In the genomic region with DNA sequence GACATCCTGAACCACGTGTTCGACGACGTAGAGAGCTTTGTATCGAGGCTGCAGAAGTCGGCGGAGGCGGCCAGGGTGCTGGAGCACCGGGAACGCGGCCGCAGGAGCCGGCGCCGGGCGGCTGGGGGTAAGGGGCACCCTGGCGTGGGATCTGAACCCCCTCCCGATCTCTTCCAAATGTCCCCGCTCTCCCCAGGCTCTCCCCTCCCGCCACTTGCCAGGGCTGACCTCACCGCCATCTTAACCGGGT, we compare ENCODE assay signal across 8 cellular contexts. TPM values are rescaled to one million over a fixed set of nuclear protein-coding genes. Genes with fewer than 3 reads are reported as not detected.
A peak's percentile ranks its signal among the peaks of the same experiment; 100 is the strongest.
DNase-seq lines count a peak whose midpoint lies in the region; ATAC-seq and TF ChIP-seq lines count a peak whose summit lies in the region.

No MANE protein-coding gene starts in this region.

- TF ChIP-seq POLR2A in adrenal gland (IDR thresholded peaks at IDR 0.05) = no peak

- TF ChIP-seq CTCF in kidney epithelial cell (IDR thresholded peaks at IDR 0.05; ENCODE audit: insufficient read depth, low read length, poor library complexity, severe bottlenecking) = no peak
- TF ChIP-seq CTCF in adrenal gland (IDR thresholded peaks at IDR 0.05) = no peak

- peak overlapping the region; percentile 14 for H3K4me3 ChIP-seq in kidney epithelial cell (ENCODE audit: low read depth, low read length)
- H3K4me3 ChIP-seq in thymus (ENCODE audit: low read length) = peak overlapping the region; percentile 48
- peak overlapping the region in 2 of 4 donors; percentile 3 to 58 for H3K4me3 ChIP-seq in adrenal gland

- H3K27me3 Mint-ChIP-seq in activated naive CD4-positive, alpha-beta T cell treated with anti-CD3 and anti-CD28 coated beads, Interleukin-2, amount 10 ng/mL, durations not matched to agents 7 days and 5 days = peaks cover 84% of the 10 kb centered on the region
- peaks cover 25% of the 10 kb centered on the region for H3K27me3 Mint-ChIP-seq in activated naive CD8-positive, alpha-beta T cell

- peak overlapping the region; percentile 78 for H3K4me3 Mint-ChIP-seq in activated naive CD4-positive, alpha-beta T cell treated with anti-CD3 and anti-CD28 coated beads, Interleukin-2, amount 10 ng/mL, durations not matched to agents 7 days and 5 days
- H3K4me3 Mint-ChIP-seq in activated naive CD8-positive, alpha-beta T cell = peak overlapping the region; percentile 80

- H3K9me3 Mint-ChIP-seq in activated naive CD4-positive, alpha-beta T cell treated with anti-CD3 and anti-CD28 coated beads, Interleukin-2, amount 10 ng/mL, durations not matched to agents 7 days and 5 days = peaks cover 6% of the 10 kb centered on the region
- no peaks in the 10 kb centered on the region for H3K9me3 Mint-ChIP-seq in activated naive CD8-positive, alpha-beta T cell (ENCODE audit: low read depth)

- 8% methylated on average over 22 of the region's 22 CpGs for WGBS in thymus
- WGBS in adrenal gland, 4 donors = 1 to 40% (median 4%) methylated on average over 2 to 22 of the region's 22 CpGs; no CpG with 5 or more reads in 1 of the 4 donors

- H3K9me3 ChIP-seq in thymus (ENCODE audit: control insufficient read depth) (peaks cover 5% of the 10 kb centered on the region), adrenal gland (replicated peaks in 1 of 3) (no peaks in the 10 kb centered on the region)

- CTCF ChIA-PET in activated naive CD4-positive, alpha-beta T cell treated with anti-CD3 and anti-CD28 coated beads, Interleukin-2, amount 10 ng/mL, durations not matched to agents 7 days and 5 days (lab: Charles Lee) = no interaction called here

- H3K4me1 Mint-ChIP-seq in activated naive CD4-positive, alpha-beta T cell treated with anti-CD3 and anti-CD28 coated beads, Interleukin-2, amount 10 ng/mL, durations not matched to agents 7 days and 5 days = peaks cover 32% of the 10 kb centered on the region
- H3K4me1 Mint-ChIP-seq in activated naive CD8-positive, alpha-beta T cell (ENCODE audit: low read depth) = peaks cover 18% of the 10 kb centered on the region

- peak overlapping the region; percentile 62 for H3K27ac Mint-ChIP-seq in activated naive CD4-positive, alpha-beta T cell treated with anti-CD3 and anti-CD28 coated beads, Interleukin-2, amount 10 ng/mL, durations not matched to agents 7 days and 5 days
- no peak overlapping the region for H3K27ac Mint-ChIP-seq in activated naive CD8-positive, alpha-beta T cell

- DNase-seq in activated naive CD4-positive, alpha-beta T cell treated with anti-CD3 and anti-CD28 coated beads, Interleukin-2, amount 10 ng/mL, durations not matched to agents 7 days and 5 days = no peak
- no peak for DNase-seq in activated naive CD4-positive, alpha-beta T cell treated with Interleukin-2 at 50 U/mL for 16 hours
- DNase-seq in kidney epithelial cell (ENCODE audit: low read depth) (no peak), adrenal gland (no peak)

- ATAC-seq in HG03039 (IDR thresholded peaks at IDR 0.05; ENCODE audit: unreplicated experiment) (no peak), HG03045 (IDR thresholded peaks at IDR 0.05; ENCODE audit: unreplicated experiment) (no peak)

- peaks cover 14% of the 10 kb centered on the region for H3K36me3 Mint-ChIP-seq in activated naive CD4-positive, alpha-beta T cell treated with anti-CD3 and anti-CD28 coated beads, Interleukin-2, amount 10 ng/mL, durations not matched to agents 7 days and 5 days
- H3K36me3 Mint-ChIP-seq in activated naive CD8-positive, alpha-beta T cell = no peaks in the 10 kb centered on the region

- intact Hi-C loops in adrenal gland (cut with DNase I) = no loop called here

- H3K36me3 ChIP-seq in kidney epithelial cell (ENCODE audit: control insufficient read depth, insufficient read depth, low read length) (no peaks in the 10 kb centered on the region), thymus (ENCODE audit: control insufficient read depth, insufficient read depth) (no peaks in the 10 kb centered on the region), adrenal gland (replicated peaks in 1 of 2) (no peaks in the 10 kb centered on the region)

- H3K4me1 ChIP-seq in thymus (ENCODE audit: control insufficient read depth, insufficient read depth, low read length) (peaks cover 9% of the 10 kb centered on the region), adrenal gland (replicated peaks in 1 of 2) (peaks cover 7 to 25% of the 10 kb centered on the region in 2 donors)

- no peak overlapping the region for H3K27ac ChIP-seq in thymus (ENCODE audit: low read depth)
- no peak overlapping the region for H3K27ac ChIP-seq in adrenal gland

- H3K27me3 ChIP-seq in kidney epithelial cell (ENCODE audit: control insufficient read depth, insufficient read depth, low read length) (peaks cover 47% of the 10 kb centered on the region), thymus (ENCODE audit: control insufficient read depth, insufficient read depth) (peaks cover 63% of the 10 kb centered on the region), adrenal gland (peaks cover 53% of the 10 kb centered on the region)

RNA-seq across cellular contexts. Expression of a gene that starts 6.0 kb away (rescaled TPM):
- 30.5 and 33.8 TPM in 2 replicates for total RNA-seq in kidney epithelial cell
- 26.6 TPM for polyA plus RNA-seq in thymus
- total RNA-seq in adrenal gland = 1 to 10 TPM in 5 of 8 donors, under 1 TPM in 2, not detected in 1; 0.60 to 4.4 (median 2.1) TPM
- 1 to 10 TPM in 2 of 3 donors, not detected in 1; 3.6 to 8.0 TPM for polyA plus RNA-seq in adrenal gland

RNA-seq across cellular contexts. Expression of a gene that starts 18.8 kb away (rescaled TPM):
- total RNA-seq in kidney epithelial cell = 16.6 and 23.4 TPM in 2 replicates
- 6.5 TPM for polyA plus RNA-seq in thymus
- 10 to 100 TPM in 5 of 8 donors, 1 to 10 TPM in 3; 6.8 to 27.9 (median 10.6) TPM for total RNA-seq in adrenal gland
- polyA plus RNA-seq in adrenal gland = 1 to 10 TPM; 7.2 to 8.5 (median 7.9) TPM

RNA-seq across cellular contexts. Expression of a gene that starts 35.7 kb away (rescaled TPM):
- 62.9 and 94.8 TPM in 2 replicates for total RNA-seq in kidney epithelial cell
- polyA plus RNA-seq in thymus = 194 TPM
- total RNA-seq in adrenal gland = 100 to 1,000 TPM in 1 of 8 donors, 10 to 100 TPM in 7; 52.3 to 113 (median 76.2) TPM
- 100 to 1,000 TPM in 2 of 3 donors, 10 to 100 TPM in 1; 22.1 to 251 (median 220) TPM for polyA plus RNA-seq in adrenal gland

RNA-seq across cellular contexts. Expression of a gene that starts 43.6 kb away (rescaled TPM):
- total RNA-seq in kidney epithelial cell (0.33 TPM in 1 of 2 replicates, not detected in the other), adrenal gland (under 1 TPM in 1 of 8 donors, not detected in 7; 0.11 TPM)
- polyA plus RNA-seq in thymus (0.16 TPM), adrenal gland (under 1 TPM in 1 of 3 donors, not detected in 2; 0.07 TPM)
